ENCODE assay signal across 9 cellular contexts in the genomic region with DNA sequence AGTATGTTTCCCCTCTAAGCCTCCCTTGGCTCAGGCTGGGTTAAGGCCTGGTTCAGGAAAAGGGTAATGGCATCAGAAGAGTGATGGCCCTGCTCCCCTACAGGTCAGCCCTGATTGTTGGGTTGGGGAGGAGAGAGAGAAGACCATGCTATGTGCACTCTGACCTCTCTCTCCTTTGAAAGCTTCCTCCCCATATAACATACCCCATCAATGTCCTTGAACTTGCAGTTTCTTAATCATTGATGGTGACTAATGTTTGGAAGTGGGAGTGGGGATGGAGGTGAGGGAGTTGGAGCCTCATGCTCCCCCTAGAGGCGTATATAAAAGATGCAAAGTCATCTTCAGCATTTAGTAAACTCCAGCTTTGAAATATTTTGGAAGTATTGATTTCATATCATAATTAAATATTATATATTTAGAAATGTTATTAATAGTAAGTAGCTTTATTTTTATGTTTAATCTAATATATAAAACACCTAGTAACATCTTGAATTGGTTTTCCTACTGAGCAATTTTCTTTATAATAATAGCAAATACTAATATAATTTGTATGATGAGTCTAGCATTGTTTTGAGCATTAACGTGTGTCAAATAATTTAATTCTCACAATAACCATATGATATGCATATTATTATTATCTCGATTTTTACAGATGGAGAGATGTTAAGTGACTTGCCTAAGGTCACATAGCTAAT. TPM values are rescaled to one million over a fixed set of nuclear protein-coding genes. Genes with fewer than 3 reads are reported as not detected.
DNase-seq lines count a peak whose midpoint lies in the region; ATAC-seq and TF ChIP-seq lines count a peak whose summit lies in the region.
"Had no signal": no experiment of that assay in that cellular context is flagged by ENCODE, and none has a peak within 500 bp of the region (broad histone marks: within the 10 kb centered on the region; RNA-seq: fewer than 3 reads in every experiment).

No MANE protein-coding gene starts in this region.

- CTCF ChIA-PET in SK-N-SH (lab: Yijun Ruan, JAX): interaction anchor here (0.7 to 8.0 kb wide), 11 partner anchors 9 to 483 kb away, joined by 3 to 45 read pairs (median 4); a partner anchor contains a TSS

- peaks cover 21% of the 10 kb centered on the region for H3K4me1 Mint-ChIP-seq in activated T-helper 1 cell treated with anti-CD3 and anti-CD28 coated beads, Interleukin-12 subunit alpha, Interleukin-12 subunit beta, Interleukin-2, Interleukin-4 antibody, amounts not matched to agents 30 ng/mL and 10 ng/mL and 1 ng/mL, durations not matched to agents 14 hours and 24 hours and 36 hours (ENCODE audit: low read depth)

- H3K9me2 ChIP-seq in SK-N-SH: no peaks in the 10 kb centered on the region

- 26% methylated on average over 3 of the region's 3 CpGs for WGBS in SK-N-SH (ENCODE audit: low lambda C conversion rate)

- H3K79me2 ChIP-seq in SK-N-SH (ENCODE audit: insufficient read depth): peaks cover 59% of the 10 kb centered on the region

- no peak overlapping the region for H3K4me3 Mint-ChIP-seq in activated T-helper 1 cell treated with anti-CD3 and anti-CD28 coated beads, Interleukin-12 subunit alpha, Interleukin-12 subunit beta, Interleukin-2, Interleukin-4 antibody, amounts not matched to agents 30 ng/mL and 10 ng/mL and 1 ng/mL, durations not matched to agents 14 hours and 24 hours and 36 hours
- H3K4me3 Mint-ChIP-seq: natural killer cell treated with Interleukin-12 subunit alpha and Interleukin-12 subunit beta and Interleukin-15 and Interleukin-18, amount 100 ng/mL, for 72 hours had no signal

- peaks cover 3% of the 10 kb centered on the region for H3K36me3 Mint-ChIP-seq in activated T-helper 1 cell treated with anti-CD3 and anti-CD28 coated beads, Interleukin-12 subunit alpha, Interleukin-12 subunit beta, Interleukin-2, Interleukin-4 antibody, amounts not matched to agents 30 ng/mL and 10 ng/mL and 1 ng/mL, durations not matched to agents 14 hours and 24 hours and 36 hours (ENCODE audit: low read depth)
- H3K36me3 Mint-ChIP-seq: natural killer cell treated with Interleukin-12 subunit alpha and Interleukin-12 subunit beta and Interleukin-15 and Interleukin-18, amount 100 ng/mL, for 72 hours had no signal

- H3K27ac Mint-ChIP-seq in activated T-helper 1 cell treated with anti-CD3 and anti-CD28 coated beads, Interleukin-12 subunit alpha, Interleukin-12 subunit beta, Interleukin-2, Interleukin-4 antibody, amounts not matched to agents 30 ng/mL and 10 ng/mL and 1 ng/mL, durations not matched to agents 14 hours and 24 hours and 36 hours: no peak overlapping the region
- H3K27ac Mint-ChIP-seq: natural killer cell treated with Interleukin-12 subunit alpha and Interleukin-12 subunit beta and Interleukin-15 and Interleukin-18, amount 100 ng/mL, for 72 hours had no signal

- DNase-seq in GM06990 (ENCODE audit: extremely low read depth, insufficient read length) (no peak), SK-N-SH (peak; percentile 36), glomerular visceral epithelial cell (ENCODE audit: extremely low spot score) (peak; percentile 39), uterus (no peak), NCI-H524 treated with DMSO at 0.1 percent for 48 hours (lab: John Stamatoyannopoulos, UW) (no peak)
- no peak for DNase-seq in activated T-helper 1 cell treated with anti-CD3 and anti-CD28 coated beads, Interleukin-12 subunit alpha, Interleukin-12 subunit beta, Interleukin-2, Interleukin-4 antibody, amounts not matched to agents 30 ng/mL and 10 ng/mL and 1 ng/mL, durations not matched to agents 14 hours and 24 hours and 36 hours (ENCODE audit: low spot score)

- H2AFZ ChIP-seq in SK-N-SH (ENCODE audit: low read depth): no peak overlapping the region

- H3K4me3 ChIP-seq in GM06990 (replicated peaks; ENCODE audit: low read depth, low read length) (no peak overlapping the region), SK-N-SH (ENCODE audit: low read depth in 2 of 2, low read length in 1 of 2) (no peak overlapping the region), uterus (no peak overlapping the region)

- peak; percentile 60 for ATAC-seq in HG02798 (IDR thresholded peaks at IDR 0.05; ENCODE audit: poor library complexity, unreplicated experiment)

- H3K4me2 ChIP-seq in SK-N-SH: no peak overlapping the region

- no peaks in the 10 kb centered on the region for H3K36me3 ChIP-seq in GM06990 (ENCODE audit: control insufficient read depth, insufficient read depth, low read length)
- H3K36me3 ChIP-seq in SK-N-SH (replicated peaks in 1 of 2; ENCODE audit: control insufficient read depth in 1 of 2, insufficient read depth in 2 of 2, low read length in 1 of 2): peaks cover 0 to 5% of the 10 kb centered on the region in 2 experiments
- H3K36me3 ChIP-seq in uterus: no peaks in the 10 kb centered on the region

- H4K20me1 ChIP-seq in SK-N-SH (ENCODE audit: insufficient read depth): no peaks in the 10 kb centered on the region; the same call in 1 of the 2 replicates

- intact Hi-C loops in uterus (cut with DNase I; ENCODE audit: low total_unique reads): no loop called here
- intact Hi-C loops in activated T-helper 1 cell treated with anti-CD3 and anti-CD28 coated beads, Interleukin-12 subunit alpha, Interleukin-12 subunit beta, Interleukin-2, Interleukin-4 antibody, amounts not matched to agents 30 ng/mL and 10 ng/mL and 1 ng/mL, durations not matched to agents 14 hours and 24 hours and 36 hours (cut with micrococcal nuclease): loop anchor here (2.0 kb wide), 2 partner anchors 26 to 76 kb away; no protein-coding TSS in a partner anchor

- peak; percentile 71 for TF ChIP-seq CTCF in GM06990 (IDR thresholded peaks at IDR 0.05; ENCODE audit: insufficient read depth, low read length, poor library complexity, severe bottlenecking)
- TF ChIP-seq CTCF in SK-N-SH (IDR thresholded peaks at IDR 0.05): peak; percentile 65
- TF ChIP-seq CTCF in uterus (IDR thresholded peaks at IDR 0.05): peak in 3 of 4 experiments; percentile 13 to 56 (median 24)

- no peak overlapping the region for H3K9ac ChIP-seq in SK-N-SH

- H3K27me3 Mint-ChIP-seq in activated T-helper 1 cell treated with anti-CD3 and anti-CD28 coated beads, Interleukin-12 subunit alpha, Interleukin-12 subunit beta, Interleukin-2, Interleukin-4 antibody, amounts not matched to agents 30 ng/mL and 10 ng/mL and 1 ng/mL, durations not matched to agents 14 hours and 24 hours and 36 hours (ENCODE audit: insufficient read depth): no peaks in the 10 kb centered on the region

- no peaks in the 10 kb centered on the region for H3K9me3 Mint-ChIP-seq in activated T-helper 1 cell treated with anti-CD3 and anti-CD28 coated beads, Interleukin-12 subunit alpha, Interleukin-12 subunit beta, Interleukin-2, Interleukin-4 antibody, amounts not matched to agents 30 ng/mL and 10 ng/mL and 1 ng/mL, durations not matched to agents 14 hours and 24 hours and 36 hours
- H3K9me3 Mint-ChIP-seq: natural killer cell treated with Interleukin-12 subunit alpha and Interleukin-12 subunit beta and Interleukin-15 and Interleukin-18, amount 100 ng/mL, for 72 hours had no signal

- no peaks in the 10 kb centered on the region for H3K27me3 ChIP-seq in GM06990 (replicated peaks; ENCODE audit: control insufficient read depth, insufficient read depth, low read length)
- H3K27me3 ChIP-seq in SK-N-SH (ENCODE audit: insufficient read depth): no peaks in the 10 kb centered on the region
- no peaks in the 10 kb centered on the region for H3K27me3 ChIP-seq in uterus

- no peaks in the 10 kb centered on the region for H3F3A ChIP-seq in SK-N-SH (replicated peaks; ENCODE audit: insufficient read depth)

- no peak for TF ChIP-seq POLR2A in uterus (IDR thresholded peaks at IDR 0.05)

- TF ChIP-seq EP300 in SK-N-SH (IDR thresholded peaks at IDR 0.05; ENCODE audit: borderline replicate concordance in 1 of 2, low read depth in 1 of 2, low read length in 1 of 2): no peak

- no peak overlapping the region for H3K27ac ChIP-seq in SK-N-SH (ENCODE audit: low read depth in 2 of 2, low read length in 1 of 2)
- H3K27ac ChIP-seq in uterus: no peak overlapping the region

- POLR2A ChIA-PET in SK-N-SH (lab: Yijun Ruan, JAX): no interaction called here

- H3K4me1 ChIP-seq in SK-N-SH (ENCODE audit: control insufficient read depth in 1 of 2, insufficient read depth in 2 of 2, low read depth in 1 of 2, low read length in 1 of 2): no peaks in the 10 kb centered on the region
- H3K4me1 ChIP-seq in uterus: no peaks in the 10 kb centered on the region

- H3K9me3 ChIP-seq in SK-N-SH (no peaks in the 10 kb centered on the region), uterus (no peaks in the 10 kb centered on the region)

- TF ChIP-seq RAD21 in SK-N-SH (IDR thresholded peaks at IDR 0.05; ENCODE audit: low read length): peak; percentile 35; the same call in 1 of the 2 replicates

TF ChIP-seq in SK-N-SH, 30 proteins besides CTCF, POLR2A, EP300 and RAD21:
- TF ChIP-seq CHD2 (IDR thresholded peaks at IDR 0.05; ENCODE audit: low read length, partially characterized antibody) (no peak), SMC3 (IDR thresholded peaks at IDR 0.05; ENCODE audit: low read depth, low read length) (peak; percentile 9; the same call in 1 of the 2 replicates)

RNA-seq across cellular contexts. Expression of a gene that starts 8.8 kb away (rescaled TPM):
- 7.7 and 10.3 TPM in 2 replicates for polyA plus RNA-seq in SK-N-SH (2012; rRNA removed)
- 12.6 and 15.5 TPM in 2 replicates for polyA plus RNA-seq in SK-N-SH (2012; cell fraction: cytosol; rRNA removed)
- polyA plus RNA-seq in SK-N-SH (2012; cell fraction: nucleus; rRNA removed): 2.8 and 6.3 TPM in 2 replicates
- 10 to 100 TPM in 3 of 4 donors, 1 to 10 TPM in 1; 7.3 to 32.5 (median 15.0) TPM for total RNA-seq in uterus
- total RNA-seq in activated T-helper 1 cell treated with anti-CD3 and anti-CD28 coated beads, Interleukin-12 subunit alpha, Interleukin-12 subunit beta, Interleukin-2, Interleukin-4 antibody, amounts not matched to agents 30 ng/mL and 10 ng/mL and 1 ng/mL, durations not matched to agents 14 hours and 24 hours and 36 hours: 0.62 and 0.78 TPM in 2 replicates

RNA-seq across cellular contexts. Expression of a gene that starts 28.1 kb away (rescaled TPM):
- polyA plus RNA-seq in SK-N-SH (2012; rRNA removed): not detected in 2 replicates
- not detected in 2 replicates for polyA plus RNA-seq in SK-N-SH (2012; cell fraction: cytosol; rRNA removed)
- not detected in 2 replicates for polyA plus RNA-seq in SK-N-SH (2012; cell fraction: nucleus; rRNA removed)
- total RNA-seq in uterus: not detected
- total RNA-seq in activated T-helper 1 cell treated with anti-CD3 and anti-CD28 coated beads, Interleukin-12 subunit alpha, Interleukin-12 subunit beta, Interleukin-2, Interleukin-4 antibody, amounts not matched to agents 30 ng/mL and 10 ng/mL and 1 ng/mL, durations not matched to agents 14 hours and 24 hours and 36 hours: 0.51 TPM in 1 of 2 replicates, not detected in the other
- total RNA-seq: natural killer cell treated with Interleukin-12 subunit alpha and Interleukin-12 subunit beta and Interleukin-15 and Interleukin-18, amount 100 ng/mL, for 72 hours; T-helper 1 cell treated with Interleukin-12 subunit alpha and Interleukin-12 subunit beta and Interleukin-4 antibody, amounts not matched to agents 30 ng/mL and 1 ng/mL, for 36 hours had no signal

Comparison
In these comparisons a context has a peak if more than half of its experiments do, and no peak if none do; other contexts are left out.
1. DNase-seq: peak in SK-N-SH (single experiment) and glomerular visceral epithelial cell (single experiment); none in GM06990 (single experiment), uterus (0 of 2), NCI-H524 treated with DMSO at 0.1 percent for 48 hours (single experiment) and activated T-helper 1 cell treated with anti-CD3 and anti-CD28 coated beads, Interleukin-12 subunit alpha, Interleukin-12 subunit beta, Interleukin-2, Interleukin-4 antibody, amounts not matched to agents 30 ng/mL and 10 ng/mL and 1 ng/mL, durations not matched to agents 14 hours and 24 hours and 36 hours (single experiment).
2. Peak in every context shown above with its lines, with median percentiles within 50 percentile points of each other: CTCF ChIP-seq.